35 cellular contexts compared by ENCODE assay signal in the genomic region with DNA sequence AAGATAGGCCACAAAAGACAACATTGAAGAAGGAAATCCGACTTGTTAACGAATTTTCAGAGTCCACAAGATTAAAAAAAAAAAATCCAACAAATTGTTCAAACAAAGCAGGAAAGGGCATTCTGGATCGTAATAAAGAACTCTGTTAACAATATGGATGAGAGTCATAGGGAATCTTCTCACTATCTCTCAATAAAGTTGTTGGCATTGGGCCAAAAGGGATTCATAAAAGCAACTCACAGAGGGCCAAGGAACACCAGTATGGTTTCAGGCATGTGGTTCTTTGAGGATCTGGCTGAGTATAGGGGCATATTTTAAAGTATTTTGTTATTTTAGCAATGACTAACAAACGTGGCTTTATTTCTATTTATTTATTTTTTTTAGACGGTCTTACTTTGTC. TPM values are rescaled to one million over a fixed set of nuclear protein-coding genes. Genes with fewer than 3 reads are reported as not detected.
"Had no signal": no experiment of that assay in that cellular context is flagged by ENCODE, and none has a peak within 500 bp of the region (broad histone marks: within the 10 kb centered on the region; RNA-seq: fewer than 3 reads in every experiment).

No MANE protein-coding gene starts in this region.

- H3K36me3 ChIP-seq: SJSA1 had no signal

- DNase-seq: activated CD4-positive, alpha-beta memory T cell treated with anti-CD3 and anti-CD28 coated beads for 36 hours; activated CD4-positive, alpha-beta T cell treated with anti-CD3 and anti-CD28 coated beads, Interleukin-2, amount 50 U/mL, for 1 hour; activated CD8-positive, alpha-beta memory T cell treated with anti-CD3 and anti-CD28 coated beads, Interleukin-2, amount 50 U/mL, for 4 hours; activated gamma-delta T cell treated with Interleukin-2 at 50 U/mL for 16 hours; activated naive CD4-positive, alpha-beta T cell treated with anti-CD3 and anti-CD28 coated beads, Interleukin-2, amount 10 ng/mL, durations not matched to agents 7 days and 5 days; activated naive CD8-positive, alpha-beta T cell treated with anti-CD3 and anti-CD28 coated beads, Interleukin-2, amount 50 U/mL, for 24 hours; activated T-cell treated with anti-CD3 and anti-CD28 coated beads for 4 hours; activated T-cell treated with anti-CD3 and anti-CD28 coated beads, Interleukin-2, amount 50 U/mL, for 4 hours; anterior cingulate cortex; caudate nucleus; cerebellar nuclear complex; Karpas-422; MM.1S; MV-4-11; NCI-H1092; NCI-H1436 treated with DMSO at 0.1 percent for 48 hours; NCI-H1694 treated with DMSO at 0.1 percent for 48 hours; NCI-H2029 treated with DMSO at 0.1 percent for 48 hours; NCI-H345; NCI-H524 treated with DMSO at 0.1 percent for 48 hours; NCI-H748 treated with DMSO at 0.1 percent for 48 hours; NK-92 treated with Interleukin-12 subunit alpha and Interleukin-12 subunit beta, amount 100 ng/mL, for 24 hours; PC-3; Peyer's patch; RPMI8226; SHP77 treated with DMSO at 0.1 percent for 48 hours; SK-N-SH had no signal

- FAIRE-seq: bronchial epithelial cell, TTC549 had no signal

- H3K9me3 ChIP-seq: Peyer's patch, SJSA1, SK-N-SH had no signal

- H3K4me1 Mint-ChIP-seq: activated naive CD4-positive, alpha-beta T cell treated with anti-CD3 and anti-CD28 coated beads, Interleukin-2, amount 10 ng/mL, durations not matched to agents 7 days and 5 days; activated naive CD8-positive, alpha-beta T cell treated with anti-CD3 and anti-CD28 coated beads, Interleukin-2, amount 50 U/mL, for 24 hours had no signal

- H3K9me3 Mint-ChIP-seq: activated CD4-positive, alpha-beta memory T cell treated with anti-CD3 and anti-CD28 coated beads for 36 hours; activated naive CD4-positive, alpha-beta T cell treated with anti-CD3 and anti-CD28 coated beads, Interleukin-2, amount 10 ng/mL, durations not matched to agents 7 days and 5 days; activated naive CD8-positive, alpha-beta T cell treated with anti-CD3 and anti-CD28 coated beads, Interleukin-2, amount 50 U/mL, for 24 hours; activated T-cell treated with anti-CD3 and anti-CD28 coated beads, Interleukin-2, amount 50 U/mL, for 4 hours; activated T-helper 1 cell treated with anti-CD3 and anti-CD28 coated beads, Interleukin-12 subunit alpha, Interleukin-12 subunit beta, Interleukin-2, Interleukin-4 antibody, amounts not matched to agents 30 ng/mL and 10 ng/mL and 1 ng/mL, durations not matched to agents 14 hours and 24 hours and 36 hours; T-helper 1 cell treated with Interleukin-12 subunit alpha and Interleukin-12 subunit beta and Interleukin-4 antibody, amounts not matched to agents 30 μg/mL and 1 μg/mL, for 36 hours; T-helper 2 cell treated with Interferon-gamma antibody and Interleukin-4, amounts not matched to agents 5 μg/mL and 100 μg/mL, for 36 hours had no signal

- H3K4me3 ChIP-seq: Peyer's patch, SJSA1 had no signal

- H3K27ac ChIP-seq: Peyer's patch, SJSA1 had no signal

- H3K27me3 Mint-ChIP-seq: activated CD4-positive, alpha-beta memory T cell treated with anti-CD3 and anti-CD28 coated beads for 36 hours; activated naive CD4-positive, alpha-beta T cell treated with anti-CD3 and anti-CD28 coated beads, Interleukin-2, amount 10 ng/mL, durations not matched to agents 7 days and 5 days; activated naive CD8-positive, alpha-beta T cell; activated naive CD8-positive, alpha-beta T cell treated with anti-CD3 and anti-CD28 coated beads, Interleukin-2, amount 50 U/mL, for 24 hours had no signal

- H3K9ac ChIP-seq: SK-N-SH had no signal

- ATAC-seq: activated naive CD8-positive, alpha-beta T cell treated with anti-CD3 and anti-CD28 coated beads, Interleukin-2, amount 50 U/mL, for 24 hours; activated T-cell treated with anti-CD3 and anti-CD28 coated beads, Interleukin-2, amount 50 U/mL, for 4 hours; PC-3 had no signal

- H3K4me2 ChIP-seq: SK-N-SH had no signal

- H3K27me3 ChIP-seq: Peyer's patch, SJSA1 had no signal

- H3K27ac Mint-ChIP-seq: activated CD4-positive, alpha-beta memory T cell treated with anti-CD3 and anti-CD28 coated beads for 36 hours; activated naive CD4-positive, alpha-beta T cell treated with anti-CD3 and anti-CD28 coated beads, Interleukin-2, amount 10 ng/mL, durations not matched to agents 7 days and 5 days; activated naive CD8-positive, alpha-beta T cell; activated naive CD8-positive, alpha-beta T cell treated with anti-CD3 and anti-CD28 coated beads, Interleukin-2, amount 50 U/mL, for 24 hours; activated T-helper 1 cell treated with anti-CD3 and anti-CD28 coated beads, Interleukin-12 subunit alpha, Interleukin-12 subunit beta, Interleukin-2, Interleukin-4 antibody, amounts not matched to agents 30 ng/mL and 10 ng/mL and 1 ng/mL, durations not matched to agents 14 hours and 24 hours and 36 hours; brain; T-helper 1 cell treated with Interleukin-12 subunit alpha and Interleukin-12 subunit beta and Interleukin-4 antibody, amounts not matched to agents 30 μg/mL and 1 μg/mL, for 36 hours; T-helper 2 cell treated with Interferon-gamma antibody and Interleukin-4, amounts not matched to agents 5 μg/mL and 100 μg/mL, for 36 hours had no signal

- H3K4me3 Mint-ChIP-seq: activated CD4-positive, alpha-beta memory T cell treated with anti-CD3 and anti-CD28 coated beads for 36 hours; activated naive CD4-positive, alpha-beta T cell treated with anti-CD3 and anti-CD28 coated beads, Interleukin-2, amount 10 ng/mL, durations not matched to agents 7 days and 5 days; activated naive CD8-positive, alpha-beta T cell; activated naive CD8-positive, alpha-beta T cell treated with anti-CD3 and anti-CD28 coated beads, Interleukin-2, amount 50 U/mL, for 24 hours; activated T-cell treated with anti-CD3 and anti-CD28 coated beads, Interleukin-2, amount 50 U/mL, for 4 hours; activated T-helper 1 cell treated with anti-CD3 and anti-CD28 coated beads, Interleukin-12 subunit alpha, Interleukin-12 subunit beta, Interleukin-2, Interleukin-4 antibody, amounts not matched to agents 30 ng/mL and 10 ng/mL and 1 ng/mL, durations not matched to agents 14 hours and 24 hours and 36 hours; brain; T-helper 1 cell treated with Interleukin-12 subunit alpha and Interleukin-12 subunit beta and Interleukin-4 antibody, amounts not matched to agents 30 μg/mL and 1 μg/mL, for 36 hours; T-helper 2 cell treated with Interferon-gamma antibody and Interleukin-4, amounts not matched to agents 5 μg/mL and 100 μg/mL, for 36 hours had no signal

- H3K4me1 ChIP-seq: Peyer's patch, SJSA1 had no signal

RNA-seq across cellular contexts. Expression of gene SHISA3, which starts 49.5 kb away (rescaled TPM):
- total RNA-seq: activated T-helper 1 cell treated with anti-CD3 and anti-CD28 coated beads, Interleukin-12 subunit alpha, Interleukin-12 subunit beta, Interleukin-2, Interleukin-4 antibody, amounts not matched to agents 30 ng/mL and 10 ng/mL and 1 ng/mL, durations not matched to agents 14 hours and 24 hours and 36 hours; bronchial epithelial cell had no signal
